21 cellular contexts compared by ENCODE assay signal in genomic region chr10:114096864-114097263, GRCh38. TPM values are rescaled to one million over a fixed set of nuclear protein-coding genes. Genes with fewer than 3 reads are reported as not detected.
"Had no signal": no experiment of that assay in that cellular context is flagged by ENCODE, and none has a peak within 500 bp of the region (broad histone marks: within the 10 kb centered on the region; RNA-seq: fewer than 3 reads in every experiment).

No MANE protein-coding gene starts in this region.

- H3K27me3 ChIP-seq: colonic mucosa, ovary had no signal

- H3K4me3 Mint-ChIP-seq: activated CD4-positive, alpha-beta T cell treated with anti-CD3 and anti-CD28 coated beads, Interleukin-2, amount 10 ng/mL, durations not matched to agents 7 days and 5 days; activated naive CD4-positive, alpha-beta T cell treated with anti-CD3 and anti-CD28 coated beads for 36 hours; activated T-helper 17 cell treated with anti-CD3 and anti-CD28 coated beads, Interleukin-2, amount 50 U/mL, for 72 hours; neural progenitor cell had no signal

- H3K4me2 ChIP-seq: neural progenitor cell had no signal

- H3K4me1 ChIP-seq: colonic mucosa, neural progenitor cell had no signal

- H3K4me3 ChIP-seq: adrenal gland, colonic mucosa, neural progenitor cell, ovary, stomach had no signal

- ATAC-seq: activated T-helper 17 cell treated with anti-CD3 and anti-CD28 coated beads, Interleukin-2, amount 50 U/mL, for 72 hours; left lobe of liver had no signal

- H3K36me3 ChIP-seq: adrenal gland, colonic mucosa, neural progenitor cell, ovary, stomach, thoracic aorta had no signal

- DNase-seq: activated CD4-positive, alpha-beta T cell treated with anti-CD3 and anti-CD28 coated beads, Interleukin-2, amount 10 ng/mL, durations not matched to agents 7 days and 5 days; activated CD4-positive, CD25-positive, alpha-beta regulatory T cell; activated naive CD4-positive, alpha-beta T cell treated with anti-CD3 and anti-CD28 coated beads for 36 hours; activated T-cell treated with anti-CD3 and anti-CD28 coated beads for 4 hours; caudate nucleus; colonic mucosa; effector CD4-positive, alpha-beta T cell; foreskin melanocyte; head of caudate nucleus; islet precursor cell; mesendoderm; ovary; retina; stimulated activated CD4-positive, alpha-beta T cell treated with anti-CD3 and anti-CD28 coated beads, Interleukin-15, amount 100 ng/mL, for 24 hours; stimulated activated CD4-positive, alpha-beta T cell treated with anti-CD3 and anti-CD28 coated beads, Interleukin-4, amount 100 ng/mL, for 24 hours; stomach had no signal

- H2AFZ ChIP-seq: neural progenitor cell had no signal

- H3K27ac ChIP-seq: colonic mucosa, neural progenitor cell, ovary, stomach, thoracic aorta had no signal

- H3K9ac ChIP-seq: neural progenitor cell had no signal

- H3K9me3 Mint-ChIP-seq: activated T-helper 17 cell treated with anti-CD3 and anti-CD28 coated beads, Interleukin-2, amount 50 U/mL, for 72 hours had no signal

- H3K36me3 Mint-ChIP-seq: neural progenitor cell had no signal

- H3K9me3 ChIP-seq: adrenal gland, colonic mucosa, ovary, stomach, thoracic aorta had no signal

- H3K27ac Mint-ChIP-seq: activated CD4-positive, alpha-beta T cell treated with anti-CD3 and anti-CD28 coated beads, Interleukin-2, amount 10 ng/mL, durations not matched to agents 7 days and 5 days; activated naive CD4-positive, alpha-beta T cell treated with anti-CD3 and anti-CD28 coated beads for 36 hours; activated T-helper 17 cell treated with anti-CD3 and anti-CD28 coated beads, Interleukin-2, amount 50 U/mL, for 72 hours; neural progenitor cell had no signal

RNA-seq across cellular contexts. Expression of gene ADRB1, which starts 53.2 kb away (rescaled TPM):
- total RNA-seq: activated CD4-positive, alpha-beta T cell treated with anti-CD3 and anti-CD28 coated beads, Interleukin-2, amount 10 ng/mL, durations not matched to agents 7 days and 5 days; activated naive CD4-positive, alpha-beta T cell treated with anti-CD3 and anti-CD28 coated beads for 36 hours; activated T-helper 17 cell treated with anti-CD3 and anti-CD28 coated beads, Interleukin-2, amount 50 U/mL, for 72 hours had no signal
